Comparison of ENCODE assay signal across 8 cellular contexts in genomic region chr3:9727041-9727595, GRCh38. TPM values are rescaled to one million over a fixed set of nuclear protein-coding genes. Genes with fewer than 3 reads are reported as not detected.
DNase-seq lines count a peak whose midpoint lies in the region; ATAC-seq and TF ChIP-seq lines count a peak whose summit lies in the region.

No MANE protein-coding gene starts in this region.

- H3K27me3 Mint-ChIP-seq in CD14-positive monocyte (ENCODE audit: low read depth in 3 of 3): peaks cover 0 to 1% (median 0%) of the 10 kb centered on the region in 3 donors

- DNase-seq in CD14-positive monocyte (ENCODE audit: low spot score): no peak
- peak; percentile 37 for DNase-seq in T-helper 22 cell (ENCODE audit: low read depth)
- peak; percentile 33 for DNase-seq in dermis blood vessel endothelial cell
- DNase-seq in stimulated activated CD4-positive, alpha-beta T cell treated with anti-CD3 and anti-CD28 coated beads, Interleukin-2, amount 100 ng/mL, for 24 hours: peak; percentile 55 to 60
- no peak for DNase-seq in suprapubic skin (ENCODE audit: low spot score in 2 of 2)

- no peaks in the 10 kb centered on the region for H3K9me3 ChIP-seq in suprapubic skin

- peak overlapping the region; percentile 18 to 66 (median 44) for H3K27ac Mint-ChIP-seq in CD14-positive monocyte

- ATAC-seq in HG03342 (IDR thresholded peaks at IDR 0.05; ENCODE audit: unreplicated experiment) (peak; percentile 22), GM18502 (IDR thresholded peaks at IDR 0.05; ENCODE audit: poor library complexity, unreplicated experiment) (no peak), GM18511 (IDR thresholded peaks at IDR 0.05; ENCODE audit: unreplicated experiment) (no peak)

- H3K36me3 Mint-ChIP-seq in CD14-positive monocyte: no peaks in the 10 kb centered on the region

- no peak for TF ChIP-seq EP300 in suprapubic skin (IDR thresholded peaks at IDR 0.05)

- TF ChIP-seq CTCF in CD14-positive monocyte (IDR thresholded peaks at IDR 0.05) (peak; percentile 78), suprapubic skin (IDR thresholded peaks at IDR 0.05) (no peak)

- H3K27ac ChIP-seq in suprapubic skin: no peak overlapping the region

- 16% methylated on average over 11 of the region's 11 CpGs for WGBS in suprapubic skin

- H3K27me3 ChIP-seq in suprapubic skin: no peaks in the 10 kb centered on the region

- peaks cover 25% of the 10 kb centered on the region for H3K4me1 Mint-ChIP-seq in CD14-positive monocyte

- no peak for TF ChIP-seq POLR2A in suprapubic skin (IDR thresholded peaks at IDR 0.05)

- no peak overlapping the region for H3K4me3 ChIP-seq in suprapubic skin

- H3K36me3 ChIP-seq in suprapubic skin: no peaks in the 10 kb centered on the region

- peaks cover 8% of the 10 kb centered on the region for H3K4me1 ChIP-seq in suprapubic skin

- peak overlapping the region; percentile 34 to 64 for H3K4me3 Mint-ChIP-seq in CD14-positive monocyte

- intact Hi-C loops in CD14-positive monocyte (cut with micrococcal nuclease): no loop called here

- H3K9me3 Mint-ChIP-seq in CD14-positive monocyte: no peaks in the 10 kb centered on the region

RNA-seq across cellular contexts. Expression of gene BRPF1, which starts 4.4 kb away (rescaled TPM):
- 10 to 100 TPM in 1 of 2 donors, 1 to 10 TPM in 1; 5.1 to 10.4 TPM for polyA plus RNA-seq in CD14-positive monocyte
- total RNA-seq in dermis blood vessel endothelial cell (24.8 and 29.3 TPM in 2 replicates), suprapubic skin (10 to 100 TPM; 24.6 to 35.6 (median 29.4) TPM)

RNA-seq across cellular contexts. Expression of gene OGG1, which starts 22.6 kb away (rescaled TPM):
- 10 to 100 TPM; 17.4 to 20.5 TPM for polyA plus RNA-seq in CD14-positive monocyte
- total RNA-seq in dermis blood vessel endothelial cell (15.5 and 16.6 TPM in 2 replicates), suprapubic skin (10 to 100 TPM; 15.7 to 29.6 (median 25.5) TPM)

RNA-seq across cellular contexts. Expression of gene CPNE9, which starts 23.5 kb away (rescaled TPM):
- polyA plus RNA-seq in CD14-positive monocyte: under 1 TPM in 1 of 2 donors, not detected in 1; 0.51 TPM
- total RNA-seq in dermis blood vessel endothelial cell (not detected in 2 replicates), suprapubic skin (1 to 10 TPM in 2 of 4 donors, under 1 TPM in 2; 0.49 to 3.4 (median 2.1) TPM)

RNA-seq across cellular contexts. Expression of gene CAMK1, which starts 42.6 kb away (rescaled TPM):
- 100 to 1,000 TPM; 118 to 137 TPM for polyA plus RNA-seq in CD14-positive monocyte
- total RNA-seq in dermis blood vessel endothelial cell (34.7 and 40.3 TPM in 2 replicates), suprapubic skin (10 to 100 TPM in 1 of 4 donors, 1 to 10 TPM in 3; 3.3 to 13.0 (median 5.2) TPM)

Comparison
In these comparisons a context has a peak if more than half of its experiments do, and no peak if none do; other contexts are left out.
1. DNase-seq: peak in T-helper 22 cell (single experiment), dermis blood vessel endothelial cell (single experiment) and stimulated activated CD4-positive, alpha-beta T cell treated with anti-CD3 and anti-CD28 coated beads, Interleukin-2, amount 100 ng/mL, for 24 hours (2 of 2); none in CD14-positive monocyte (single experiment) and suprapubic skin (0 of 2).